ENCODE assay signal across 8 cellular contexts in the genomic region with DNA sequence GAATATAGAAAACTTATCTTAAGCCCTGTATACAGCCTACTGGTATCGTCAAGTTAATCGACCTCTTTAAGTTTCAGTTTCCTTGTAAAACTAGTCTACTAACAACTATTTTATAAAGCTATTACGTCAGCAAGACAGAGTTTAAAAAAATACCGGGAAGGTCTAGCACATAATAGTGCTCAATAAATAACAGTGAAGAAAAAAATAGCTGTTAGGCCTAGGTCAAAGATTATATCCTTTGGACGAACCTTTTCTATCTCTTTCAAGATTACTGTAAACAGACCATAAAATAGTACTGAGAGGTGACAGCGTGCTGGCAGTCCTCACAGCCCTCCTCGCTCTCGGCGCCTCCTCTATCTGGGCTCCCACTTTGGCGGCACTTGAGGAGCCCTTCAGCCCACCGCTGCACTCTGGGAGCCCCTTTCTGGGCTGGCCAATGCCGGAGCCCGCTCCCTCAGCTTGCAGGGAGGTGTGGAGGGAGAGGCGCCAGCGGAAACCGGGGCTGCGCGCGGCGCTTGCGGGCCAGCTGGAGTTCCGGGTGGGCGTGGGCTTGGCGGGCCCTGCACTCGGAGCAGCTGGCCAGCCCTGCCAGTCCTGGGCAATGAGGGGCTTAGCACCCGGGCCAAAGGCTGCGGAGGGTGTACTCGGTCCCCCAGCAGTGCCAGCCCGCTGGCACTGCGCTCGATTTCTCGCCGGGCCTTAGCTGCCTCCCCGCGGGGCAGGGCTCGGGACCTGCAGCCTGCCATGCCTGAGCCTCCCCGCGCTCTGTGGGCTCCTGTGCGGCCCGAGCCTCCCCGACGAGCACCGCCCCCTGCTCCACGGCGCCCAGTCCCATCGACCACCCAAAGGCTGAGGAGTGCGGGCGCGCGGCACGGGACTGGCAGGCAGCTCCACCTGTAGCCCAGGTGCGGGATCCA.
DNase-seq lines count a peak whose midpoint lies in the region; ATAC-seq, FAIRE-seq and TF ChIP-seq lines count a peak whose summit lies in the region.
"Not testable (repeated sequence)": the region's sequence is repeated elsewhere in the genome, so short reads cannot be mapped to it uniquely, and the experiment has no call there.

No MANE protein-coding gene starts in this region.

- not testable (repeated sequence) for H3K36me3 ChIP-seq in kidney (ENCODE audit: control insufficient read depth in 1 of 2, insufficient read depth in 2 of 2, low read length in 2 of 2); aorta (ENCODE audit: control insufficient read depth in 1 of 2, insufficient read depth in 2 of 2, low read length in 1 of 2)

- peaks cover 30% of the 10 kb centered on the region for H3K27me3 Mint-ChIP-seq in chondrocyte (ENCODE audit: low read depth)
- peaks cover 33% of the 10 kb centered on the region for H3K27me3 Mint-ChIP-seq in osteocyte (ENCODE audit: unreplicated experiment)

- not testable (repeated sequence) for H3K36me3 Mint-ChIP-seq in chondrocyte (ENCODE audit: low read depth); osteocyte (ENCODE audit: unreplicated experiment)

- ATAC-seq in SK-N-SH treated with all-trans-retinoic acid at 6 μM for 48 hours = peak; percentile 76
- ATAC-seq in aorta (ENCODE audit: low FRiP score) = not testable (repeated sequence)

- not testable (repeated sequence) for FAIRE-seq in kidney (lab: Jason Lieb, UNC)

- not testable (repeated sequence) for H3K4me3 ChIP-seq in kidney (ENCODE audit: low read length in 2 of 2); aorta (ENCODE audit: low read length in 2 of 2)

- intact Hi-C loops in kidney (cut with DNase I); aorta (cut with DNase I): not testable (repeated sequence)

- not testable (repeated sequence) for H3K9me3 ChIP-seq in kidney (ENCODE audit: control insufficient read depth in 1 of 2, low read length in 2 of 2); aorta (ENCODE audit: control insufficient read depth, low read length)

- H3K27ac ChIP-seq in kidney (ENCODE audit: low read depth in 2 of 2, low read length in 2 of 2); aorta (ENCODE audit: low read depth in 1 of 2, low read length in 2 of 2): not testable (repeated sequence)

- TF ChIP-seq CTCF in chondrocyte (IDR thresholded peaks at IDR 0.05); kidney (IDR thresholded peaks at IDR 0.05; ENCODE audit: borderline replicate concordance, extremely low read depth, insufficient read depth); osteocyte (IDR thresholded peaks at IDR 0.05): not testable (repeated sequence)

- WGBS in aorta, 2 donors = 93 to 94% methylated on average over 51 to 52 of the region's 52 CpGs

- DNase-seq in ELF-1 (ENCODE audit: low read depth, low spot score) = peak; percentile 51
- peak; percentile 22 for DNase-seq in NCI-H2227 treated with DMSO at 0.1 percent for 48 hours (lab: John Stamatoyannopoulos, UW)
- DNase-seq in NCI-H82 (lab: John Stamatoyannopoulos, UW) = peak; percentile 14
- DNase-seq in chondrocyte (ENCODE audit: low spot score) = peak; percentile 89
- DNase-seq in kidney = peak; percentile 61
- DNase-seq in osteocyte (ENCODE audit: extremely low spot score, unreplicated experiment) = peak; percentile 83
- peak; percentile 36 to 55 for DNase-seq in aorta

- not testable (repeated sequence) for H3K4me1 Mint-ChIP-seq in chondrocyte (ENCODE audit: low read depth); osteocyte (ENCODE audit: unreplicated experiment)

- not testable (repeated sequence) for H3K4me3 Mint-ChIP-seq in chondrocyte (ENCODE audit: unreplicated experiment); osteocyte (ENCODE audit: unreplicated experiment)

- not testable (repeated sequence) for H3K9ac ChIP-seq in kidney (ENCODE audit: low read length in 2 of 2)

- H3K27me3 ChIP-seq in aorta (ENCODE audit: control insufficient read depth in 1 of 2, insufficient read depth in 2 of 2, low read length in 1 of 2) = not testable (repeated sequence)

- not testable (repeated sequence) for H3K9me3 Mint-ChIP-seq in chondrocyte (ENCODE audit: low read depth); osteocyte (ENCODE audit: unreplicated experiment)

- H3K4me1 ChIP-seq in kidney (ENCODE audit: control insufficient read depth in 1 of 2, insufficient read depth in 1 of 2, low read depth in 1 of 2, low read length in 2 of 2); aorta (ENCODE audit: control insufficient read depth in 1 of 2, insufficient read depth in 2 of 2, low read length in 2 of 2): not testable (repeated sequence)

- H3K27ac Mint-ChIP-seq in chondrocyte (ENCODE audit: unreplicated experiment); osteocyte (ENCODE audit: unreplicated experiment): not testable (repeated sequence)

Comparison
In these comparisons a context has a peak if more than half of its experiments do, and no peak if none do; other contexts are left out.
1. DNase-seq: peak in every context shown above with its lines; median percentile 89 in chondrocyte; 83 in osteocyte; 61 in kidney; 51 in ELF-1; 46 in aorta; 22 in NCI-H2227 treated with DMSO at 0.1 percent for 48 hours; 14 in NCI-H82.